Comparison of ENCODE assay signal across 17 cellular contexts in the genomic region with DNA sequence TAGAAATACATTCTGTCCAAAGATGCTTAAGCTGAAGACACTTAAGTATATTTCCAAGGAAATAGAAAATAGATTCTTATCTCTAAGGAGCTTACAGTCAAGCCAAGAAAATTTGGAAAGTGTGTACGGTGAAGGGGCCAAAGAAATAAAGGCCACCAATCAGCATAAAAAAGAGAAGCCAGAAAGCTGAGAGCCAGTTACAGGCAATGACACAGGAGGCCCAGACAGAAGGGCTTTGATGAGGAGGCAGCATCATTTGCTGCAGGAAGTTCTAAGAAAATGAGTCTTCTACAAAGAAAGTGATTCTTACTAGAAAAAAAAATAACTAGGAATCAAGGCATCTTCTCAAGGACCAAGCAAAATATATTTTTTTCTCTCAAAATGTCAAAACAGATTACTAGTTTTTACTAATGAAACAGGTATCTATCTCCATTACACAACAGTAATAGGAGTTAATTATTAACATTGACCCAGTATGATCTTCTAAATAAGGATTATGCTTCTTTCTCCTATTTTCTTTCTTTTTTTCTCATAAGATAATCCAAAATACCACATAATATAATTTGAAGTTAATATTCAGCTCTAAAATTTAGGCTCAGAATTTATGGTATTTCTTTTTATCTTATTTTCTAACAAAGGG.
A peak's percentile ranks its signal among the peaks of the same experiment; 100 is the strongest.
DNase-seq lines count a peak whose midpoint lies in the region; ATAC-seq, FAIRE-seq and TF ChIP-seq lines count a peak whose summit lies in the region.
"Had no signal": no experiment of that assay in that cellular context is flagged by ENCODE, and none has a peak within 500 bp of the region (broad histone marks: within the 10 kb centered on the region; RNA-seq: fewer than 3 reads in every experiment).

No MANE protein-coding gene starts in this region.

- POLR2A ChIA-PET in A549 (lab: Yijun Ruan, JAX) (no interaction called here), WTC11 (lab: Charles Lee) (no interaction called here)
- POLR2A ChIA-PET in naive thymus-derived CD8-positive, alpha-beta T cell (lab: Charles Lee) = no interaction called here

- DNase-seq in A549 (ENCODE audit: low read depth in 1 of 2, low spot score in 1 of 2) (no peak), HT1080 (ENCODE audit: low read depth) (peak; percentile 48), foreskin keratinocyte (no peak), right lobe of liver (no peak), WTC11 (ENCODE audit: low spot score) (no peak), NCI-H526 treated with DMSO at 0.1 percent for 48 hours (lab: John Stamatoyannopoulos, UW) (no peak), cardiac septum (ENCODE audit: low spot score) (no peak)
- DNase-seq in naive thymus-derived CD8-positive, alpha-beta T cell = no peak
- DNase-seq: CD8-positive, alpha-beta T cell; GDM1; HCEC 1CT; NCI-H1694 treated with DMSO at 0.1 percent for 48 hours; NCI-H748 treated with DMSO at 0.1 percent for 48 hours; OCI-M1; SIG-M5 had no signal

- ATAC-seq in A549 (no peak), foreskin keratinocyte (no peak), right lobe of liver (peak; percentile 64 to 77 (median 70)), WTC11 (no peak)
- no peak for ATAC-seq in naive thymus-derived CD8-positive, alpha-beta T cell
- ATAC-seq: CD8-positive, alpha-beta T cell; GM23338 had no signal

- intact Hi-C loops in right lobe of liver (cut with DNase I) (no loop called here), cardiac septum (cut with DNase I) (no loop called here)

- TF ChIP-seq EP300 in A549 (IDR thresholded peaks at IDR 0.05) = no peak

- no peaks in the 10 kb centered on the region for H3K36me3 ChIP-seq in right lobe of liver
- H3K36me3 ChIP-seq: BLaER1 had no signal

- no peaks in the 10 kb centered on the region for H3K27me3 Mint-ChIP-seq in WTC11 (ENCODE audit: low read depth)
- no peaks in the 10 kb centered on the region for H3K27me3 Mint-ChIP-seq in naive thymus-derived CD8-positive, alpha-beta T cell

- H3K4me1 ChIP-seq in A549 (peaks cover 27% of the 10 kb centered on the region), foreskin keratinocyte (peaks cover 12% of the 10 kb centered on the region), right lobe of liver (peaks cover 0 to 27% (median 13%) of the 10 kb centered on the region in 4 donors)
- H3K4me1 ChIP-seq: BLaER1 had no signal

- TF ChIP-seq POLR2A in A549 (IDR thresholded peaks at IDR 0.05; ENCODE audit: low read length) = no peak
- TF ChIP-seq POLR2A in right lobe of liver (IDR thresholded peaks at IDR 0.05) = no peak

- 0 out of 2 replicates have a peak, but pooled peaks cover 2% of the 10 kb centered on the region for H3K4me1 Mint-ChIP-seq in WTC11
- H3K4me1 Mint-ChIP-seq in naive thymus-derived CD8-positive, alpha-beta T cell = no peaks in the 10 kb centered on the region
- H3K4me1 Mint-ChIP-seq: GM23338 had no signal

- H3K4me3 ChIP-seq in A549 (no peak overlapping the region), right lobe of liver (no peak overlapping the region)
- H3K4me3 ChIP-seq: BLaER1, GM23338 had no signal

- no peak for TF ChIP-seq CTCF in A549 (IDR thresholded peaks at IDR 0.05)
- no peak for TF ChIP-seq CTCF in foreskin keratinocyte (conservative IDR thresholded peaks at IDR 0.05)
- no peak for TF ChIP-seq CTCF in right lobe of liver (IDR thresholded peaks at IDR 0.05)
- no peak for TF ChIP-seq CTCF in WTC11 (IDR thresholded peaks at IDR 0.05)

- H3K4me3 Mint-ChIP-seq in WTC11 = no peak overlapping the region
- H3K4me3 Mint-ChIP-seq in naive thymus-derived CD8-positive, alpha-beta T cell = no peak overlapping the region
- H3K4me3 Mint-ChIP-seq: CD8-positive, alpha-beta T cell; GM23338 had no signal

- H3K27ac ChIP-seq in A549 (peak overlapping the region in 1 of 2 experiments; percentile 13; a peak in 1 of 6 replicates), foreskin keratinocyte (peak overlapping the region; percentile 3), right lobe of liver (peak overlapping the region; percentile 17 to 65 (median 62))
- H3K27ac ChIP-seq: BLaER1 had no signal

- H3K9me3 Mint-ChIP-seq in WTC11 = no peaks in the 10 kb centered on the region
- H3K9me3 Mint-ChIP-seq in naive thymus-derived CD8-positive, alpha-beta T cell = no peaks in the 10 kb centered on the region
- H3K9me3 Mint-ChIP-seq: CD8-positive, alpha-beta T cell; GM23338 had no signal

- FAIRE-seq in A549 (lab: Jason Lieb, UNC) = no peak

- 90% methylated on average over 1 of the region's 1 CpG for WGBS in A549 (ENCODE audit: missing lambda C conversion rate)
- 26% methylated on average over 1 of the region's 1 CpG for WGBS in right lobe of liver (ENCODE audit: insufficient coverage, low coverage, low lambda C conversion rate, missing lambda C conversion rate)

- no peak overlapping the region for H3K27ac Mint-ChIP-seq in WTC11
- H3K27ac Mint-ChIP-seq in naive thymus-derived CD8-positive, alpha-beta T cell = peak overlapping the region in 1 of 10 donors; percentile 51
- H3K27ac Mint-ChIP-seq: CD8-positive, alpha-beta T cell; GM23338 had no signal

- no peaks in the 10 kb centered on the region for H3K9me3 ChIP-seq in A549
- no peaks in the 10 kb centered on the region for H3K9me3 ChIP-seq in right lobe of liver
- H3K9me3 ChIP-seq: BLaER1 had no signal

- no peaks in the 10 kb centered on the region for H3K27me3 ChIP-seq in foreskin keratinocyte
- H3K27me3 ChIP-seq in right lobe of liver = no peaks in the 10 kb centered on the region
- H3K27me3 ChIP-seq: BLaER1 had no signal

- TF ChIP-seq RAD21 in A549 (conservative IDR thresholded peaks at IDR 0.05 in 1 of 2, IDR thresholded peaks at IDR 0.05 in 1 of 2) = no peak

- H3K36me3 Mint-ChIP-seq in WTC11 = no peaks in the 10 kb centered on the region
- no peaks in the 10 kb centered on the region for H3K36me3 Mint-ChIP-seq in naive thymus-derived CD8-positive, alpha-beta T cell
- H3K36me3 Mint-ChIP-seq: CD8-positive, alpha-beta T cell had no signal

- peak overlapping the region; percentile 5; the same call in 1 of the 3 replicates for H3K4me2 ChIP-seq in A549
- H3K4me2 ChIP-seq: BLaER1, GM23338 had no signal

- CTCF ChIA-PET in A549 (lab: Yijun Ruan, JAX) = interaction anchor here (1.5 to 1.8 kb wide), 2 partner anchors 59 to 199 kb away, joined by 4 read pairs; no protein-coding TSS in a partner anchor
- CTCF ChIA-PET in WTC11 (lab: Charles Lee) = interaction anchor here (1.3 kb wide), 1 partner anchor 236 kb away, joined by 5 read pairs; no protein-coding TSS in a partner anchor

TF ChIP-seq in A549, 52 proteins besides CTCF, POLR2A, EP300 and RAD21:
- no peak for TF ChIP-seq KDM5A (IDR thresholded peaks at IDR 0.05)
- TF ChIP-seq GATA3 (IDR thresholded peaks at IDR 0.05; ENCODE audit: borderline replicate concordance) = no peak
- TF ChIP-seq HDAC2 (IDR thresholded peaks at IDR 0.05) = no peak
- no peak for TF ChIP-seq RNF2 (IDR thresholded peaks at IDR 0.05; ENCODE audit: borderline replicate concordance, low read depth)
- no peak for TF ChIP-seq MYC (IDR thresholded peaks at IDR 0.05; ENCODE audit: borderline replicate concordance, low read length)
- TF ChIP-seq MAFK (IDR thresholded peaks at IDR 0.05; ENCODE audit: partially characterized antibody) = no peak
- TF ChIP-seq, protein P1, sequence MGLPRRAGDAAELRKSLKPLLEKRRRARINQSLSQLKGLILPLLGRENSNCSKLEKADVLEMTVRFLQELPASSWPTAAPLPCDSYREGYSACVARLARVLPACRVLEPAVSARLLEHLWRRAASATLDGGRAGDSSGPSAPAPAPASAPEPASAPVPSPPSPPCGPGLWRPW (IDR thresholded peaks at IDR 0.05) = no peak
TF ChIP-seq in A549: peak in this region for 0.

TF ChIP-seq in WTC11, 78 proteins besides CTCF, POLR2A, EP300 and RAD21 (continues in another document):
- no peak for TF ChIP-seq TCF7 (CRISPR knock-in tag; IDR thresholded peaks at IDR 0.05; ENCODE audit: low read depth)
- TF ChIP-seq, protein P2, sequence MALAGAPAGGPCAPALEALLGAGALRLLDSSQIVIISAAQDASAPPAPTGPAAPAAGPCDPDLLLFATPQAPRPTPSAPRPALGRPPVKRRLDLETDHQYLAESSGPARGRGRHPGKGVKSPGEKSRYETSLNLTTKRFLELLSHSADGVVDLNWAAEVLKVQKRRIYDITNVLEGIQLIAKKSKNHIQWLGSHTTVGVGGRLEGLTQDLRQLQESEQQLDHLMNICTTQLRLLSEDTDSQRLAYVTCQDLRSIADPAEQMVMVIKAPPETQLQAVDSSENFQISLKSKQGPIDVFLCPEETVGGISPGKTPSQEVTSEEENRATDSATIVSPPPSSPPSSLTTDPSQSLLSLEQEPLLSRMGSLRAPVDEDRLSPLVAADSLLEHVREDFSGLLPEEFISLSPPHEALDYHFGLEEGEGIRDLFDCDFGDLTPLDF (CRISPR knock-in tag; IDR thresholded peaks at IDR 0.05) = no peak
- TF ChIP-seq, protein P3, sequence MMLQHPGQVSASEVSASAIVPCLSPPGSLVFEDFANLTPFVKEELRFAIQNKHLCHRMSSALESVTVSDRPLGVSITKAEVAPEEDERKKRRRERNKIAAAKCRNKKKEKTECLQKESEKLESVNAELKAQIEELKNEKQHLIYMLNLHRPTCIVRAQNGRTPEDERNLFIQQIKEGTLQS (CRISPR knock-in tag; conservative IDR thresholded peaks at IDR 0.05) = no peak
- TF ChIP-seq, protein P4, sequence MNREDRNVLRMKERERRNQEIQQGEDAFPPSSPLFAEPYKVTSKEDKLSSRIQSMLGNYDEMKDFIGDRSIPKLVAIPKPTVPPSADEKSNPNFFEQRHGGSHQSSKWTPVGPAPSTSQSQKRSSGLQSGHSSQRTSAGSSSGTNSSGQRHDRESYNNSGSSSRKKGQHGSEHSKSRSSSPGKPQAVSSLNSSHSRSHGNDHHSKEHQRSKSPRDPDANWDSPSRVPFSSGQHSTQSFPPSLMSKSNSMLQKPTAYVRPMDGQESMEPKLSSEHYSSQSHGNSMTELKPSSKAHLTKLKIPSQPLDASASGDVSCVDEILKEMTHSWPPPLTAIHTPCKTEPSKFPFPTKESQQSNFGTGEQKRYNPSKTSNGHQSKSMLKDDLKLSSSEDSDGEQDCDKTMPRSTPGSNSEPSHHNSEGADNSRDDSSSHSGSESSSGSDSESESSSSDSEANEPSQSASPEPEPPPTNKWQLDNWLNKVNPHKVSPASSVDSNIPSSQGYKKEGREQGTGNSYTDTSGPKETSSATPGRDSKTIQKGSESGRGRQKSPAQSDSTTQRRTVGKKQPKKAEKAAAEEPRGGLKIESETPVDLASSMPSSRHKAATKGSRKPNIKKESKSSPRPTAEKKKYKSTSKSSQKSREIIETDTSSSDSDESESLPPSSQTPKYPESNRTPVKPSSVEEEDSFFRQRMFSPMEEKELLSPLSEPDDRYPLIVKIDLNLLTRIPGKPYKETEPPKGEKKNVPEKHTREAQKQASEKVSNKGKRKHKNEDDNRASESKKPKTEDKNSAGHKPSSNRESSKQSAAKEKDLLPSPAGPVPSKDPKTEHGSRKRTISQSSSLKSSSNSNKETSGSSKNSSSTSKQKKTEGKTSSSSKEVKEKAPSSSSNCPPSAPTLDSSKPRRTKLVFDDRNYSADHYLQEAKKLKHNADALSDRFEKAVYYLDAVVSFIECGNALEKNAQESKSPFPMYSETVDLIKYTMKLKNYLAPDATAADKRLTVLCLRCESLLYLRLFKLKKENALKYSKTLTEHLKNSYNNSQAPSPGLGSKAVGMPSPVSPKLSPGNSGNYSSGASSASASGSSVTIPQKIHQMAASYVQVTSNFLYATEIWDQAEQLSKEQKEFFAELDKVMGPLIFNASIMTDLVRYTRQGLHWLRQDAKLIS (CRISPR knock-in tag; IDR thresholded peaks at IDR 0.05; ENCODE audit: borderline replicate concordance) = no peak
- no peak for TF ChIP-seq ATF1 (CRISPR knock-in tag; IDR thresholded peaks at IDR 0.05)

Comparison
In these comparisons a context has a peak if more than half of its experiments do, and no peak if none do; other contexts are left out.
1. ATAC-seq: peak in right lobe of liver (4 of 4); none in A549 (0 of 2), foreskin keratinocyte (single experiment), WTC11 (single experiment) and naive thymus-derived CD8-positive, alpha-beta T cell (0 of 2).